Comparison of ENCODE assay signal across 12 cellular contexts in genomic region chr6:30787954-30788353, GRCh38. TPM values are rescaled to one million over a fixed set of nuclear protein-coding genes. Genes with fewer than 3 reads are reported as not detected.
DNase-seq lines count a peak whose midpoint lies in the region; ATAC-seq and TF ChIP-seq lines count a peak whose summit lies in the region.
"Had no signal": no experiment of that assay in that cellular context is flagged by ENCODE, and none has a peak within 500 bp of the region (broad histone marks: within the 10 kb centered on the region; RNA-seq: fewer than 3 reads in every experiment).

No MANE protein-coding gene starts in this region.

- peak; percentile 82 for DNase-seq in activated CD4-positive, alpha-beta T cell treated with anti-CD3 and anti-CD28 coated beads, Interleukin-2, amount 10 ng/mL, durations not matched to agents 24 days and 14 days
- DNase-seq in activated CD4-positive, alpha-beta T cell treated with anti-CD3 and anti-CD28 coated beads for 1 hour, result no peak
- DNase-seq in RPMI7951 (ENCODE audit: low read depth), result peak; percentile 92
- DNase-seq in stimulated activated naive B cell treated with anti-CD40 and anti-IgM and Interleukin-4, amounts not matched to agents 10 μg/mL and 1 μg/mL and 100 μg/mL, for 72 hours, result peak; percentile 11
- DNase-seq in NCI-H146 treated with DMSO at 0.1 percent for 48 hours (lab: John Stamatoyannopoulos, UW; ENCODE audit: unreplicated experiment), result no peak
- DNase-seq: ACHN, GOT3, NCI-H510A had no signal

- no peaks in the 10 kb centered on the region for H3K27me3 Mint-ChIP-seq in activated CD4-positive, alpha-beta T cell treated with anti-CD3 and anti-CD28 coated beads, Interleukin-2, amount 10 ng/mL, durations not matched to agents 24 days and 14 days
- H3K27me3 Mint-ChIP-seq in stimulated activated naive B cell treated with anti-CD40 and anti-IgM and Interleukin-4, amounts not matched to agents 10 μg/mL and 1 μg/mL and 100 μg/mL, for 72 hours, result peaks cover 0 to 9% of the 10 kb centered on the region in 2 donors
- H3K27me3 Mint-ChIP-seq: central memory CD8-positive, alpha-beta T cell had no signal

- no peak for TF ChIP-seq CTCF in gastroesophageal sphincter (IDR thresholded peaks at IDR 0.05)

- peaks cover 7% of the 10 kb centered on the region for H3K9me3 Mint-ChIP-seq in activated CD4-positive, alpha-beta T cell treated with anti-CD3 and anti-CD28 coated beads, Interleukin-2, amount 10 ng/mL, durations not matched to agents 24 days and 14 days
- H3K9me3 Mint-ChIP-seq in stimulated activated naive B cell treated with anti-CD40 and anti-IgM and Interleukin-4, amounts not matched to agents 10 μg/mL and 1 μg/mL and 100 μg/mL, for 72 hours, result no peaks in the 10 kb centered on the region
- H3K9me3 Mint-ChIP-seq: central memory CD8-positive, alpha-beta T cell had no signal

- H3K4me1 Mint-ChIP-seq in activated CD4-positive, alpha-beta T cell treated with anti-CD3 and anti-CD28 coated beads, Interleukin-2, amount 10 ng/mL, durations not matched to agents 24 days and 14 days, result peaks cover 55% of the 10 kb centered on the region
- peaks cover 20 to 54% of the 10 kb centered on the region in 2 donors for H3K4me1 Mint-ChIP-seq in stimulated activated naive B cell treated with anti-CD40 and anti-IgM and Interleukin-4, amounts not matched to agents 10 μg/mL and 1 μg/mL and 100 μg/mL, for 72 hours

- H3K4me1 ChIP-seq in gastroesophageal sphincter, result peaks cover 0 to 5% (median 0%) of the 10 kb centered on the region in 3 donors

- peak overlapping the region in 1 of 4 donors; percentile 51 for H3K27ac ChIP-seq in gastroesophageal sphincter

- no peak for TF ChIP-seq POLR2A in gastroesophageal sphincter (IDR thresholded peaks at IDR 0.05)

- no peaks in the 10 kb centered on the region for H3K9me3 ChIP-seq in gastroesophageal sphincter

- WGBS in gastroesophageal sphincter (ENCODE audit: low coverage in 1 of 2), 2 donors, result 33 to 56% methylated on average over 1 to 4 of the region's 5 CpGs

- H3K36me3 ChIP-seq in gastroesophageal sphincter, result no peaks in the 10 kb centered on the region

- peak overlapping the region; percentile 94 for H3K27ac Mint-ChIP-seq in activated CD4-positive, alpha-beta T cell treated with anti-CD3 and anti-CD28 coated beads, Interleukin-2, amount 10 ng/mL, durations not matched to agents 24 days and 14 days
- peak overlapping the region; percentile 94 for H3K27ac Mint-ChIP-seq in stimulated activated naive B cell treated with anti-CD40 and anti-IgM and Interleukin-4, amounts not matched to agents 10 μg/mL and 1 μg/mL and 100 μg/mL, for 72 hours

- peaks cover 8% of the 10 kb centered on the region for H3K36me3 Mint-ChIP-seq in activated CD4-positive, alpha-beta T cell treated with anti-CD3 and anti-CD28 coated beads, Interleukin-2, amount 10 ng/mL, durations not matched to agents 24 days and 14 days (ENCODE audit: low read depth)
- H3K36me3 Mint-ChIP-seq in stimulated activated naive B cell treated with anti-CD40 and anti-IgM and Interleukin-4, amounts not matched to agents 10 μg/mL and 1 μg/mL and 100 μg/mL, for 72 hours, result peaks cover 0 to 2% of the 10 kb centered on the region in 2 donors

- intact Hi-C loops in activated CD4-positive, alpha-beta T cell treated with anti-CD3 and anti-CD28 coated beads, Interleukin-2, amount 10 ng/mL, durations not matched to agents 24 days and 14 days (cut with micrococcal nuclease), result loop anchor here (1.0 kb wide), 6 partner anchors 19 to 106 kb away; partner anchors contain the start of gene FLOT1

- peak overlapping the region; percentile 72 for H3K4me3 Mint-ChIP-seq in activated CD4-positive, alpha-beta T cell treated with anti-CD3 and anti-CD28 coated beads, Interleukin-2, amount 10 ng/mL, durations not matched to agents 24 days and 14 days
- H3K4me3 Mint-ChIP-seq in stimulated activated naive B cell treated with anti-CD40 and anti-IgM and Interleukin-4, amounts not matched to agents 10 μg/mL and 1 μg/mL and 100 μg/mL, for 72 hours, result peak overlapping the region; percentile 37 to 72
- H3K4me3 Mint-ChIP-seq: central memory CD8-positive, alpha-beta T cell had no signal

- TF ChIP-seq EP300 in gastroesophageal sphincter (IDR thresholded peaks at IDR 0.05), result no peak

- H3K27me3 ChIP-seq in gastroesophageal sphincter, result no peaks in the 10 kb centered on the region

- no peak overlapping the region for H3K4me3 ChIP-seq in gastroesophageal sphincter

- ATAC-seq in gastroesophageal sphincter, result peak; percentile 59
- peak; percentile 69 to 84 for ATAC-seq in stimulated activated naive B cell treated with anti-CD40 and anti-IgM and Interleukin-4, amounts not matched to agents 10 μg/mL and 1 μg/mL and 100 μg/mL, for 72 hours (replicated peaks)
- no peak for ATAC-seq in GM21515 (IDR thresholded peaks at IDR 0.05; ENCODE audit: unreplicated experiment)
- no peak for ATAC-seq in GM21528 (IDR thresholded peaks at IDR 0.05; ENCODE audit: low FRiP score, unreplicated experiment)

RNA-seq across cellular contexts. Expression of gene IER3, which starts 43.6 kb away (rescaled TPM):
- total RNA-seq in activated CD4-positive, alpha-beta T cell treated with anti-CD3 and anti-CD28 coated beads, Interleukin-2, amount 10 ng/mL, durations not matched to agents 24 days and 14 days, result 512 and 516 TPM in 2 replicates
- 377 and 410 TPM in 2 replicates for total RNA-seq in RPMI7951 (2014; rRNA removed; shearing (Covaris generic))
- total RNA-seq in gastroesophageal sphincter, result 10 to 100 TPM in 3 of 4 donors, 1 to 10 TPM in 1; 5.6 to 31.9 (median 11.3) TPM

RNA-seq across cellular contexts. Expression of gene FLOT1, which starts 45.5 kb away (rescaled TPM):
- 239 and 260 TPM in 2 replicates for total RNA-seq in activated CD4-positive, alpha-beta T cell treated with anti-CD3 and anti-CD28 coated beads, Interleukin-2, amount 10 ng/mL, durations not matched to agents 24 days and 14 days
- 108 and 118 TPM in 2 replicates for total RNA-seq in RPMI7951 (2014; rRNA removed; shearing (Covaris generic))
- 100 to 1,000 TPM; 104 to 191 (median 152) TPM for total RNA-seq in gastroesophageal sphincter

Comparison
In these comparisons a context has a peak if more than half of its experiments do, and no peak if none do; other contexts are left out.
1. DNase-seq: peak in activated CD4-positive, alpha-beta T cell treated with anti-CD3 and anti-CD28 coated beads, Interleukin-2, amount 10 ng/mL, durations not matched to agents 24 days and 14 days (single experiment), RPMI7951 (single experiment) and stimulated activated naive B cell treated with anti-CD40 and anti-IgM and Interleukin-4, amounts not matched to agents 10 μg/mL and 1 μg/mL and 100 μg/mL, for 72 hours (single experiment); none in activated CD4-positive, alpha-beta T cell treated with anti-CD3 and anti-CD28 coated beads for 1 hour (single experiment) and NCI-H146 treated with DMSO at 0.1 percent for 48 hours (single experiment).
2. ATAC-seq: peak in gastroesophageal sphincter (single experiment) and stimulated activated naive B cell treated with anti-CD40 and anti-IgM and Interleukin-4, amounts not matched to agents 10 μg/mL and 1 μg/mL and 100 μg/mL, for 72 hours (2 of 2); none in GM21515 (single experiment) and GM21528 (single experiment).
3. RNA of gene IER3, which starts 43.6 kb away (total RNA-seq): 512 to 516 TPM in activated CD4-positive, alpha-beta T cell treated with anti-CD3 and anti-CD28 coated beads, Interleukin-2, amount 10 ng/mL, durations not matched to agents 24 days and 14 days and 377 to 410 TPM in RPMI7951; 5.6 to 31.9 TPM in gastroesophageal sphincter; every median in the first group is over 10 times any median in the second.